1 cellular context compared by ENCODE assay signal in the genomic region with DNA sequence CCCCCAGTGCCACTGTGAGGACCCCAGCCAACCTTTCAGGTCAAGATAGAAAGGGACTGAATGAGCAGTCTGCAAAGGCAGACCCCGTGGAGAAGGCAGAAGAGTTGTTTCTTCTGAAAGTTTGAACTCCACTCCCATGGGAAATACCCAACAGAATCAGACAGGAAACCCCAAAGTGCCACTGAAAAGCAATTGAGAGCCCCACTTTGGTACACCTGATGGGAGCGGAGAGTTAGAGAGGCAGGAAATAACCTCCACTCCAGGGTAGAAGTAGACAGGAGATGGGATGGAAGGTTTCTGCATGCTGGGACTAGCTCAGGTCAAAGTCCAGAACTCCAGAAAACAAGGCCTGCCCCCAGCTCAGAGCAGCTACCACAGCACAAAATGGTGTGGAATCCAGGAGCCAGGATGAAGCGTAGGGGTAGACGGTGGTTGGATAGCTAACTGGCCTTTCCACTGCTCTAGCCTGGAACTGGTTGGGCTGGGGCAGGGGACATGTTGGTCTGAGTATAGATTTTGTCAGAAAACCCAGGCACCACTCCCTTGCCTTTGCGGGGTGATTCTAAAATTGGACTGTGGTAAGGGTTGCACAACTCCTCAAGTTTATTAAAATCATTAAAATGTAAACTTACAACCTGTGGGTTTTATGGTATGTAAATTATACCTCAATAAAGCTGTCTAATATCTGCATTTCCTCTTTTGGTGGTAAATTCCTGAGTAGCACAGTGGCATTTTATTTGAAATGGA.
TF ChIP-seq lines count a peak whose summit lies in the region.

No MANE protein-coding gene starts in this region.

TF ChIP-seq in GM12878, 131 proteins besides CTCF, POLR2A, EP300 and RAD21:
- TF ChIP-seq ZZZ3 (IDR thresholded peaks at IDR 0.05; ENCODE audit: control insufficient read depth, insufficient read length, low read depth) (no peak), TCF3 (IDR thresholded peaks at IDR 0.05; ENCODE audit: borderline replicate concordance, insufficient read depth, low read depth, low read length) (no peak), ZSCAN29 (IDR thresholded peaks at IDR 0.05) (no peak), CHD2 (IDR thresholded peaks at IDR 0.05; ENCODE audit: borderline replicate concordance, low read depth, low read length) (no peak), TARDBP (IDR thresholded peaks at IDR 0.05; ENCODE audit: borderline replicate concordance) (no peak), NR2F1 (conservative IDR thresholded peaks at IDR 0.05) (0 out of 2 replicates have a peak, but pooled peaks have one; percentile 10), NFIC (IDR thresholded peaks at IDR 0.05; ENCODE audit: low read depth, low read length) (no peak), JUND (IDR thresholded peaks at IDR 0.05; ENCODE audit: low read depth, low read length) (no peak), YBX1 (IDR thresholded peaks at IDR 0.05) (no peak), NFYA (IDR thresholded peaks at IDR 0.05; ENCODE audit: borderline replicate concordance, low read depth, low read length) (no peak), ETV6 (conservative IDR thresholded peaks at IDR 0.05 in 1 of 2, IDR thresholded peaks at IDR 0.05 in 1 of 2; ENCODE audit: borderline replicate concordance in 1 of 2, low read depth in 1 of 2) (no peak), MEF2A (IDR thresholded peaks at IDR 0.05; ENCODE audit: insufficient read depth, low read depth, low read length) (peak; percentile 51; the same call in 1 of the 2 replicates), MEF2B (IDR thresholded peaks at IDR 0.05; ENCODE audit: partially characterized antibody, poor library complexity, severe bottlenecking) (peak; percentile 60), POU2F2 (IDR thresholded peaks at IDR 0.05; ENCODE audit: borderline replicate concordance, low read depth, low read length) (no peak), EED (IDR thresholded peaks at IDR 0.05; ENCODE audit: low read depth) (peak; percentile 36; the same call in 1 of the 2 replicates), FOXK2 (IDR thresholded peaks at IDR 0.05) (no peak), RUNX3 (IDR thresholded peaks at IDR 0.05; ENCODE audit: low read length) (peak; percentile 69), IKZF1 (conservative IDR thresholded peaks at IDR 0.05) (peak; percentile 33; the same call in 1 of the 2 replicates), IKZF2 (IDR thresholded peaks at IDR 0.05) (peak; percentile 16 to 28; a peak in 1 of 4 replicates), CBFB (IDR thresholded peaks at IDR 0.05; ENCODE audit: low read depth) (0 out of 2 replicates have a peak, but pooled peaks have one; percentile 26), SPI1 (IDR thresholded peaks at IDR 0.05; ENCODE audit: borderline replicate concordance, insufficient read depth, low read depth, low read length) (peak; percentile 66; the same call in 1 of the 2 replicates), MYC (IDR thresholded peaks at IDR 0.05; ENCODE audit: insufficient read depth, insufficient read length, insufficient replicate concordance, low read length, severe bottlenecking) (no peak), DPF2 (IDR thresholded peaks at IDR 0.05) (0 out of 2 replicates have a peak, but pooled peaks have one; percentile 21), MTA2 (IDR thresholded peaks at IDR 0.05; ENCODE audit: low read depth) (0 out of 2 replicates have a peak, but pooled peaks have one; percentile 53), KAT2A (conservative IDR thresholded peaks at IDR 0.05; ENCODE audit: control insufficient read depth, low read depth, low read length) (no peak)
- TF ChIP-seq, protein P1, sequence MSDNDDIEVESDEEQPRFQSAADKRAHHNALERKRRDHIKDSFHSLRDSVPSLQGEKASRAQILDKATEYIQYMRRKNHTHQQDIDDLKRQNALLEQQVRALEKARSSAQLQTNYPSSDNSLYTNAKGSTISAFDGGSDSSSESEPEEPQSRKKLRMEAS (IDR thresholded peaks at IDR 0.05; ENCODE audit: low read depth, low read length): no peak
- TF ChIP-seq, protein P2, sequence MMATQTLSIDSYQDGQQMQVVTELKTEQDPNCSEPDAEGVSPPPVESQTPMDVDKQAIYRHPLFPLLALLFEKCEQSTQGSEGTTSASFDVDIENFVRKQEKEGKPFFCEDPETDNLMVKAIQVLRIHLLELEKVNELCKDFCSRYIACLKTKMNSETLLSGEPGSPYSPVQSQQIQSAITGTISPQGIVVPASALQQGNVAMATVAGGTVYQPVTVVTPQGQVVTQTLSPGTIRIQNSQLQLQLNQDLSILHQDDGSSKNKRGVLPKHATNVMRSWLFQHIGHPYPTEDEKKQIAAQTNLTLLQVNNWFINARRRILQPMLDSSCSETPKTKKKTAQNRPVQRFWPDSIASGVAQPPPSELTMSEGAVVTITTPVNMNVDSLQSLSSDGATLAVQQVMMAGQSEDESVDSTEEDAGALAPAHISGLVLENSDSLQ (IDR thresholded peaks at IDR 0.05): no peak
- TF ChIP-seq, protein P3, sequence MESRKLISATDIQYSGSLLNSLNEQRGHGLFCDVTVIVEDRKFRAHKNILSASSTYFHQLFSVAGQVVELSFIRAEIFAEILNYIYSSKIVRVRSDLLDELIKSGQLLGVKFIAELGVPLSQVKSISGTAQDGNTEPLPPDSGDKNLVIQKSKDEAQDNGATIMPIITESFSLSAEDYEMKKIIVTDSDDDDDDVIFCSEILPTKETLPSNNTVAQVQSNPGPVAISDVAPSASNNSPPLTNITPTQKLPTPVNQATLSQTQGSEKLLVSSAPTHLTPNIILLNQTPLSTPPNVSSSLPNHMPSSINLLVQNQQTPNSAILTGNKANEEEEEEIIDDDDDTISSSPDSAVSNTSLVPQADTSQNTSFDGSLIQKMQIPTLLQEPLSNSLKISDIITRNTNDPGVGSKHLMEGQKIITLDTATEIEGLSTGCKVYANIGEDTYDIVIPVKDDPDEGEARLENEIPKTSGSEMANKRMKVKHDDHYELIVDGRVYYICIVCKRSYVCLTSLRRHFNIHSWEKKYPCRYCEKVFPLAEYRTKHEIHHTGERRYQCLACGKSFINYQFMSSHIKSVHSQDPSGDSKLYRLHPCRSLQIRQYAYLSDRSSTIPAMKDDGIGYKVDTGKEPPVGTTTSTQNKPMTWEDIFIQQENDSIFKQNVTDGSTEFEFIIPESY (IDR thresholded peaks at IDR 0.05): no peak
- TF ChIP-seq, protein P4, sequence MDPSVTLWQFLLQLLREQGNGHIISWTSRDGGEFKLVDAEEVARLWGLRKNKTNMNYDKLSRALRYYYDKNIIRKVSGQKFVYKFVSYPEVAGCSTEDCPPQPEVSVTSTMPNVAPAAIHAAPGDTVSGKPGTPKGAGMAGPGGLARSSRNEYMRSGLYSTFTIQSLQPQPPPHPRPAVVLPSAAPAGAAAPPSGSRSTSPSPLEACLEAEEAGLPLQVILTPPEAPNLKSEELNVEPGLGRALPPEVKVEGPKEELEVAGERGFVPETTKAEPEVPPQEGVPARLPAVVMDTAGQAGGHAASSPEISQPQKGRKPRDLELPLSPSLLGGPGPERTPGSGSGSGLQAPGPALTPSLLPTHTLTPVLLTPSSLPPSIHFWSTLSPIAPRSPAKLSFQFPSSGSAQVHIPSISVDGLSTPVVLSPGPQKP (IDR thresholded peaks at IDR 0.05; ENCODE audit: low read depth, low read length): no peak
TF ChIP-seq in GM12878: peak in this region for 11.
